In the genomic region with DNA sequence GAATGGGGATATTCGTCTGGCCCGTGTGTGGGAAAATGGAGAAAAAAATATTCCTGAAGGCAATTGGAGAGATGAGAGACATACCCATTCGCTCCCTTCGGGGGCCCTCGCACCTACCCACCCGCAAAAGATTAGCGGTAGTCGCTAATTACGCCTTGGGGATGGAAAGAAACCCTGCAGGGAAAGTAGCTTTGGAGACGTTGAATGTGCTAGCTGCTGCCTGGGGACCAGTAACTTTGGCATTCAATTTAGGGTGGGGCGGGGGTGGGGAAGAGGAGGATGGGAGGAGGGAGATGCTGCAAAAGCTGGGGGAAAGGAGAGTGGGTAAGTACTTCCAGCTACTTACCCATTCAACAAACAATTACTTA, we compare ENCODE assay signal across 8 cellular contexts. TPM values are rescaled to one million over a fixed set of nuclear protein-coding genes. Genes with fewer than 3 reads are reported as not detected.
DNase-seq lines count a peak whose midpoint lies in the region; ATAC-seq and TF ChIP-seq lines count a peak whose summit lies in the region.

No MANE protein-coding gene starts in this region.

- DNase-seq in heart left ventricle (no peak), Right ventricle myocardium superior (no peak), astrocyte of the cerebellum (ENCODE audit: low read depth) (no peak), mesothelial cell of epicardium (ENCODE audit: low spot score in 2 of 2, unreplicated experiment in 2 of 2) (no peak), NCI-H128 (lab: John Stamatoyannopoulos, UW; ENCODE audit: unreplicated experiment) (no peak), GM10248 (ENCODE audit: extremely low spot score) (no peak), kidney glomerular epithelial cell (lab: John Stamatoyannopoulos, UW) (no peak)

- peak overlapping the region; percentile 9 to 75 (median 60) for H3K4me3 ChIP-seq in heart left ventricle
- H3K4me3 ChIP-seq in astrocyte of the cerebellum (ENCODE audit: low read depth, low read length), result peak overlapping the region; percentile 65

- H3K9me3 Mint-ChIP-seq in mesothelial cell of epicardium, result peaks cover 27% of the 10 kb centered on the region

- H3K4me1 Mint-ChIP-seq in mesothelial cell of epicardium, result peaks cover 2% of the 10 kb centered on the region

- in situ Hi-C loops in astrocyte of the cerebellum (cut with HindIII; ENCODE audit: low sequenced_read_pairs), result no loop called here

- ATAC-seq in heart left ventricle (peak in 1 of 4 donors; percentile 12), Right ventricle myocardium superior (ENCODE audit: poor library complexity) (no peak), HG03103 (IDR thresholded peaks at IDR 0.05; ENCODE audit: low read depth, unreplicated experiment) (peak; percentile 21)

- no peaks in the 10 kb centered on the region for H3K36me3 ChIP-seq in heart left ventricle

- intact Hi-C loops in heart left ventricle (cut with DNase I) (loop anchor here in 1 of 10 donors (5.0 kb wide), 1 partner anchor 556 kb away; a partner anchor contains a TSS), Right ventricle myocardium superior (cut with DNase I) (no loop called here)

- H3K4me1 ChIP-seq in heart left ventricle, result peaks cover 0 to 6% (median 0%) of the 10 kb centered on the region in 12 donors

- H3K36me3 Mint-ChIP-seq in mesothelial cell of epicardium, result peaks cover 16% of the 10 kb centered on the region

- no peaks in the 10 kb centered on the region for H3K27me3 Mint-ChIP-seq in mesothelial cell of epicardium (ENCODE audit: low read depth)

- TF ChIP-seq CTCF in heart left ventricle (IDR thresholded peaks at IDR 0.05) (no peak), astrocyte of the cerebellum (IDR thresholded peaks at IDR 0.05; ENCODE audit: low read depth, low read length, missing control alignments) (no peak), mesothelial cell of epicardium (IDR thresholded peaks at IDR 0.05; ENCODE audit: unreplicated experiment) (no peak), GM10248 (IDR thresholded peaks at IDR 0.05; ENCODE audit: control extremely low read depth, extremely low read depth, low read depth, missing control alignments) (no peak)

- no peaks in the 10 kb centered on the region for H3K9me3 ChIP-seq in heart left ventricle

- WGBS in heart left ventricle, 4 donors, result 1 to 33% (median 14%) methylated on average over 11 of the region's 11 CpGs

- peak overlapping the region; percentile 81 for H3K27ac Mint-ChIP-seq in mesothelial cell of epicardium

- CTCF ChIA-PET in GM10248 (lab: Yijun Ruan, JAX), result interaction anchor here (1.0 kb wide), 1 partner anchor 475 kb away, joined by 3 read pairs; no protein-coding TSS in a partner anchor

- H3K27ac ChIP-seq in heart left ventricle, result no peak overlapping the region

- H3K27me3 ChIP-seq in heart left ventricle, result peaks cover 0 to 5% (median 0%) of the 10 kb centered on the region in 9 donors

- TF ChIP-seq POLR2A in heart left ventricle (IDR thresholded peaks at IDR 0.05), result no peak

- peak overlapping the region; percentile 94 for H3K4me3 Mint-ChIP-seq in mesothelial cell of epicardium

- POLR2A ChIA-PET in GM10248 (lab: Yijun Ruan, JAX), result interaction anchor here (0.5 kb wide), 1 partner anchor 554 kb away, joined by 3 read pairs; no protein-coding TSS in a partner anchor

RNA-seq across cellular contexts. Expression of a gene that starts 0.4 kb away (rescaled TPM):
- total RNA-seq in heart left ventricle (10 to 100 TPM in 1 of 9 donors, 1 to 10 TPM in 8; 4.1 to 11.6 (median 6.5) TPM), Right ventricle myocardium superior (4.8 TPM), mesothelial cell of epicardium (27.8 to 32.5 TPM (median 28.0 TPM) in 3 replicates)
- 1 to 10 TPM; 1.8 to 6.5 TPM for polyA plus RNA-seq in heart left ventricle

RNA-seq across cellular contexts. Expression of a gene that starts 58.0 kb away (rescaled TPM):
- 1 to 10 TPM in 1 of 9 donors, under 1 TPM in 8; 0.21 to 1.1 (median 0.47) TPM for total RNA-seq in heart left ventricle
- polyA plus RNA-seq in heart left ventricle, result under 1 TPM; 0.04 to 0.11 TPM
- 0.24 TPM for total RNA-seq in Right ventricle myocardium superior
- total RNA-seq in mesothelial cell of epicardium, result 5.3 to 6.3 TPM (median 5.9 TPM) in 3 replicates
